ENCODE assay signal across 13 cellular contexts in genomic region chr9:130030821-130031481, GRCh38. TPM values are rescaled to one million over a fixed set of nuclear protein-coding genes. Genes with fewer than 3 reads are reported as not detected.
A peak's percentile ranks its signal among the peaks of the same experiment; 100 is the strongest.
DNase-seq lines count a peak whose midpoint lies in the region; ATAC-seq, FAIRE-seq and TF ChIP-seq lines count a peak whose summit lies in the region.
"Had no signal": no experiment of that assay in that cellular context is flagged by ENCODE, and none has a peak within 500 bp of the region (broad histone marks: within the 10 kb centered on the region; RNA-seq: fewer than 3 reads in every experiment).

No MANE protein-coding gene starts in this region.

- intact Hi-C loops in dendritic cell treated with granulocyte-macrophage colony-stimulating factor and Interleukin-4, amounts not matched to agents 40 ng/mL and 50 ng/mL, for 4 days (cut with micrococcal nuclease), result loop anchor here (10.0 kb wide), 1 partner anchor 46 kb away; no protein-coding TSS in a partner anchor
- intact Hi-C loops in spleen (cut with DNase I; ENCODE audit: low total_unique reads) (loop anchor here (10.0 kb wide), 1 partner anchor 46 kb away; no protein-coding TSS in a partner anchor), lower lobe of right lung (cut with DNase I) (no loop called here)

- H3K27ac Mint-ChIP-seq in dendritic cell treated with granulocyte-macrophage colony-stimulating factor and Interleukin-4, amounts not matched to agents 40 ng/mL and 50 ng/mL, for 4 days, result peak overlapping the region; percentile 15

- WGBS in spleen, 5 donors, result 69 to 90% (median 82%) methylated on average over 3 of the region's 3 CpGs

- peaks cover 94% of the 10 kb centered on the region for H3K4me1 ChIP-seq in OCI-LY3 (ENCODE audit: low read length)
- peaks cover 67 to 100% (median 98%) of the 10 kb centered on the region in 6 donors for H3K4me1 ChIP-seq in spleen
- peaks cover 41% of the 10 kb centered on the region for H3K4me1 ChIP-seq in lower lobe of right lung

- peak overlapping the region; percentile 75 for H3K9ac ChIP-seq in OCI-LY3 (ENCODE audit: low read length)

- ATAC-seq in HG02981 (IDR thresholded peaks at IDR 0.05; ENCODE audit: unreplicated experiment), result no peak
- no peak for ATAC-seq in lower lobe of right lung

- H3K9me3 ChIP-seq in OCI-LY3 (ENCODE audit: insufficient read depth, low read length), result no peaks in the 10 kb centered on the region
- H3K9me3 ChIP-seq in spleen, result no peaks in the 10 kb centered on the region
- no peaks in the 10 kb centered on the region for H3K9me3 ChIP-seq in lower lobe of right lung

- peaks cover 99% of the 10 kb centered on the region for H3K79me2 ChIP-seq in OCI-LY3 (ENCODE audit: low read length)

- H3K4me2 ChIP-seq in OCI-LY3 (ENCODE audit: low read length), result peak overlapping the region; percentile 90
- H3K4me2 ChIP-seq: PC-9 had no signal

- H3K36me3 ChIP-seq in OCI-LY3 (replicated peaks; ENCODE audit: low read depth, low read length), result peaks cover 25% of the 10 kb centered on the region
- peaks cover 0 to 12% (median 0%) of the 10 kb centered on the region in 6 donors for H3K36me3 ChIP-seq in spleen
- no peaks in the 10 kb centered on the region for H3K36me3 ChIP-seq in lower lobe of right lung
- H3K36me3 ChIP-seq: left ventricle myocardium inferior had no signal

- peak; percentile 20 for DNase-seq in NCI-H2196 treated with DMSO at 0.1 percent for 48 hours (lab: John Stamatoyannopoulos, UW; ENCODE audit: unreplicated experiment)
- DNase-seq in NCI-H2196 (lab: John Stamatoyannopoulos, UW; ENCODE audit: unreplicated experiment), result no peak
- DNase-seq in spleen, result no peak
- DNase-seq in D721Med (ENCODE audit: insufficient read length, low spot score), result no peak
- DNase-seq in lower lobe of right lung, result no peak
- DNase-seq: left ventricle myocardium inferior; MM.1S; PC-9; stimulated activated CD8-positive, alpha-beta memory T cell treated with anti-CD3 and anti-CD28 coated beads, Interleukin-4, amount 100 ng/mL, for 48 hours had no signal

- no peak overlapping the region for H3K4me3 Mint-ChIP-seq in dendritic cell treated with granulocyte-macrophage colony-stimulating factor and Interleukin-4, amounts not matched to agents 40 ng/mL and 50 ng/mL, for 4 days

- no peak overlapping the region for H2AFZ ChIP-seq in OCI-LY3 (ENCODE audit: low read depth, low read length)
- H2AFZ ChIP-seq: PC-9 had no signal

- no peaks in the 10 kb centered on the region for H3K9me3 Mint-ChIP-seq in dendritic cell treated with granulocyte-macrophage colony-stimulating factor and Interleukin-4, amounts not matched to agents 40 ng/mL and 50 ng/mL, for 4 days

- H3K4me3 ChIP-seq in OCI-LY3 (ENCODE audit: low read length) (peak overlapping the region; percentile 60), spleen (no peak overlapping the region), lower lobe of right lung (no peak overlapping the region)
- H3K4me3 ChIP-seq: left ventricle myocardium inferior, PC-9 had no signal

- H4K20me1 ChIP-seq in OCI-LY3 (ENCODE audit: insufficient read depth, low read length), result peaks cover 83% of the 10 kb centered on the region

- H3K27ac ChIP-seq in OCI-LY3 (ENCODE audit: low read length), result peak overlapping the region; percentile 99
- peak overlapping the region in 6 of 8 donors; percentile 13 to 76 (median 64) for H3K27ac ChIP-seq in spleen
- no peak overlapping the region for H3K27ac ChIP-seq in lower lobe of right lung
- H3K27ac ChIP-seq: left ventricle myocardium inferior, PC-9 had no signal

- TF ChIP-seq POLR2A in spleen (IDR thresholded peaks at IDR 0.05), result no peak

- H3K27me3 Mint-ChIP-seq in dendritic cell treated with granulocyte-macrophage colony-stimulating factor and Interleukin-4, amounts not matched to agents 40 ng/mL and 50 ng/mL, for 4 days, result no peaks in the 10 kb centered on the region

- H3K27me3 ChIP-seq in OCI-LY3 (ENCODE audit: low read depth, low read length) (no peaks in the 10 kb centered on the region), spleen (replicated peaks in 1 of 7) (no peaks in the 10 kb centered on the region), lower lobe of right lung (ENCODE audit: low read depth) (no peaks in the 10 kb centered on the region)

- peaks cover 81% of the 10 kb centered on the region for H3K4me1 Mint-ChIP-seq in dendritic cell treated with granulocyte-macrophage colony-stimulating factor and Interleukin-4, amounts not matched to agents 40 ng/mL and 50 ng/mL, for 4 days (ENCODE audit: low read depth)

- peaks cover 30% of the 10 kb centered on the region for H3K36me3 Mint-ChIP-seq in dendritic cell treated with granulocyte-macrophage colony-stimulating factor and Interleukin-4, amounts not matched to agents 40 ng/mL and 50 ng/mL, for 4 days (ENCODE audit: low read depth)

- no peak for FAIRE-seq in D721Med (lab: Jason Lieb, UNC)
- FAIRE-seq: A204.1 had no signal

- TF ChIP-seq CTCF in OCI-LY3 (IDR thresholded peaks at IDR 0.05; ENCODE audit: low read depth, low read length) (no peak), spleen (IDR thresholded peaks at IDR 0.05 in 8 of 11, conservative IDR thresholded peaks at IDR 0.05 in 3 of 11) (no peak), D721Med (IDR thresholded peaks at IDR 0.05; ENCODE audit: insufficient read depth, missing control alignments) (no peak), lower lobe of right lung (IDR thresholded peaks at IDR 0.05) (no peak)

RNA-seq across cellular contexts. Expression of gene FNBP1, which starts 12.0 kb away (rescaled TPM):
- total RNA-seq in spleen, result 100 to 1,000 TPM; 132 to 156 (median 148) TPM
- polyA plus RNA-seq in spleen, result 10 to 100 TPM; 40.6 to 55.6 (median 54.9) TPM
- total RNA-seq in lower lobe of right lung, result 61.1 TPM

RNA-seq across cellular contexts. Expression of gene GPR107, which starts 22.8 kb away (rescaled TPM):
- total RNA-seq in spleen (10 to 100 TPM; 25.2 to 42.8 (median 30.5) TPM), lower lobe of right lung (43.0 TPM)
- 1 to 10 TPM; 3.9 to 7.4 (median 4.3) TPM for polyA plus RNA-seq in spleen
